8 cellular contexts compared by ENCODE assay signal in genomic region chr22:20392983-20393704, GRCh38. TPM values are rescaled to one million over a fixed set of nuclear protein-coding genes. Genes with fewer than 3 reads are reported as not detected.
DNase-seq lines count a peak whose midpoint lies in the region; ATAC-seq, FAIRE-seq and TF ChIP-seq lines count a peak whose summit lies in the region.

No MANE protein-coding gene starts in this region.

- H3K27ac ChIP-seq in astrocyte (ENCODE audit: low read depth, low read length), result no peak overlapping the region
- H3K27ac ChIP-seq in liver (ENCODE audit: low read depth in 1 of 2, low read length in 2 of 2), result peak overlapping the region in 1 of 2 donors; percentile 17
- H3K27ac ChIP-seq in thymus (ENCODE audit: low read depth), result peak overlapping the region; percentile 43

- FAIRE-seq in astrocyte (lab: Jason Lieb, UNC) (no peak), RCC 7860 (lab: Jason Lieb, UNC) (no peak)

- no peaks in the 10 kb centered on the region for H3K27me3 Mint-ChIP-seq in activated CD4-positive, alpha-beta T cell treated with anti-CD3 and anti-CD28 coated beads, Interleukin-2, amount 10 ng/mL, durations not matched to agents 7 days and 5 days
- no peaks in the 10 kb centered on the region for H3K27me3 Mint-ChIP-seq in astrocyte (ENCODE audit: low read depth, unreplicated experiment)

- H3K9ac ChIP-seq in astrocyte (ENCODE audit: low read length) (peak overlapping the region; percentile 86), liver (ENCODE audit: low read depth in 1 of 2, low read length in 2 of 2) (no peak overlapping the region)

- peaks cover 29% of the 10 kb centered on the region for H4K20me1 ChIP-seq in astrocyte (ENCODE audit: insufficient read depth, low read length)

- peak overlapping the region; percentile 72 for H3K4me3 ChIP-seq in astrocyte (ENCODE audit: insufficient read depth, low read depth, low read length)
- H3K4me3 ChIP-seq in liver (ENCODE audit: low read depth in 1 of 3, low read length in 3 of 3), result peak overlapping the region; percentile 43 to 75 (median 70)
- H3K4me3 ChIP-seq in thymus (ENCODE audit: low read length), result peak overlapping the region; percentile 67

- DNase-seq in activated CD4-positive, alpha-beta T cell treated with anti-CD3 and anti-CD28 coated beads, Interleukin-2, amount 10 ng/mL, durations not matched to agents 7 days and 5 days, result no peak
- no peak for DNase-seq in activated CD4-positive, alpha-beta T cell treated with anti-CD3 and anti-CD28 coated beads for 48 hours
- DNase-seq in astrocyte (ENCODE audit: low read depth), result no peak
- no peak for DNase-seq in RCC 7860 (ENCODE audit: low spot score)
- DNase-seq in dedifferentiated amniotic fluid mesenchymal stem cell (ENCODE audit: extremely low spot score), result no peak

- H3K27me3 ChIP-seq in astrocyte (ENCODE audit: insufficient read depth, low read length), result peaks cover 1% of the 10 kb centered on the region
- H3K27me3 ChIP-seq in liver (ENCODE audit: control insufficient read depth in 4 of 4, insufficient read depth in 4 of 4, low read length in 3 of 4), result no peaks in the 10 kb centered on the region
- H3K27me3 ChIP-seq in thymus (ENCODE audit: control insufficient read depth, insufficient read depth), result no peaks in the 10 kb centered on the region

- TF ChIP-seq CTCF in astrocyte (IDR thresholded peaks at IDR 0.05; ENCODE audit: insufficient read depth, low read depth, low read length) (no peak), liver (IDR thresholded peaks at IDR 0.05; ENCODE audit: low read depth, low read length, missing input control) (no peak)

- H3K4me1 ChIP-seq in astrocyte (ENCODE audit: insufficient read depth, low read length), result peaks cover 5% of the 10 kb centered on the region
- H3K4me1 ChIP-seq in liver (ENCODE audit: control insufficient read depth in 4 of 4, insufficient read depth in 4 of 4, low read length in 3 of 4), result peaks cover 4 to 23% (median 15%) of the 10 kb centered on the region in 4 donors
- peaks cover 3% of the 10 kb centered on the region for H3K4me1 ChIP-seq in thymus (ENCODE audit: control insufficient read depth, insufficient read depth, low read length)

- TF ChIP-seq RAD21 in liver (IDR thresholded peaks at IDR 0.05), result no peak

- 93% methylated on average over 23 of the region's 23 CpGs for WGBS in liver
- 98% methylated on average over 23 of the region's 23 CpGs for WGBS in thymus

- peak overlapping the region; percentile 88 for H3K4me2 ChIP-seq in astrocyte (ENCODE audit: low read length)

- H3K9me3 ChIP-seq in astrocyte (ENCODE audit: insufficient read depth, low read depth, low read length) (peaks cover 5% of the 10 kb centered on the region), liver (ENCODE audit: control insufficient read depth in 4 of 4, low read length in 3 of 4) (no peaks in the 10 kb centered on the region), thymus (ENCODE audit: control insufficient read depth) (no peaks in the 10 kb centered on the region)

- H3K4me1 Mint-ChIP-seq in activated CD4-positive, alpha-beta T cell treated with anti-CD3 and anti-CD28 coated beads, Interleukin-2, amount 10 ng/mL, durations not matched to agents 7 days and 5 days, result peaks cover 29% of the 10 kb centered on the region
- H3K4me1 Mint-ChIP-seq in astrocyte (ENCODE audit: low read depth, unreplicated experiment), result peaks cover 19% of the 10 kb centered on the region

- H3K9me3 Mint-ChIP-seq in activated CD4-positive, alpha-beta T cell treated with anti-CD3 and anti-CD28 coated beads, Interleukin-2, amount 10 ng/mL, durations not matched to agents 7 days and 5 days, result peaks cover 3% of the 10 kb centered on the region
- H3K9me3 Mint-ChIP-seq in astrocyte (ENCODE audit: unreplicated experiment), result no peaks in the 10 kb centered on the region

- peak overlapping the region; percentile 91 for H2AFZ ChIP-seq in astrocyte (ENCODE audit: low read depth, low read length)

- peak overlapping the region; percentile 89 for H3K27ac Mint-ChIP-seq in activated CD4-positive, alpha-beta T cell treated with anti-CD3 and anti-CD28 coated beads, Interleukin-2, amount 10 ng/mL, durations not matched to agents 7 days and 5 days
- H3K27ac Mint-ChIP-seq in astrocyte (ENCODE audit: unreplicated experiment), result peak overlapping the region; percentile 94

- H3K4me3 Mint-ChIP-seq in activated CD4-positive, alpha-beta T cell treated with anti-CD3 and anti-CD28 coated beads, Interleukin-2, amount 10 ng/mL, durations not matched to agents 7 days and 5 days, result peak overlapping the region; percentile 82
- H3K4me3 Mint-ChIP-seq in astrocyte (ENCODE audit: unreplicated experiment), result peak overlapping the region; percentile 90

- POLR2A ChIA-PET in activated CD4-positive, alpha-beta T cell treated with anti-CD3 and anti-CD28 coated beads, Interleukin-2, amount 10 ng/mL, durations not matched to agents 7 days and 5 days (lab: Charles Lee), result no interaction called here

- CTCF ChIA-PET in activated CD4-positive, alpha-beta T cell treated with anti-CD3 and anti-CD28 coated beads, Interleukin-2, amount 10 ng/mL, durations not matched to agents 7 days and 5 days (lab: Charles Lee), result interaction anchor here (1.6 to 2.2 kb wide), 3 partner anchors 10 to 15 kb away, joined by 3 to 5 read pairs (median 5); no protein-coding TSS in a partner anchor

- peaks cover 34% of the 10 kb centered on the region for H3K79me2 ChIP-seq in astrocyte (ENCODE audit: insufficient read depth, low read length)

- H3K36me3 Mint-ChIP-seq in activated CD4-positive, alpha-beta T cell treated with anti-CD3 and anti-CD28 coated beads, Interleukin-2, amount 10 ng/mL, durations not matched to agents 7 days and 5 days (ENCODE audit: low read depth), result peaks cover 2% of the 10 kb centered on the region
- no peaks in the 10 kb centered on the region for H3K36me3 Mint-ChIP-seq in astrocyte (ENCODE audit: low read depth, unreplicated experiment)

- ATAC-seq in activated CD4-positive, CD25-positive, alpha-beta regulatory T cell treated with anti-CD3 and anti-CD28 coated beads, Interleukin-2, amount 50 U/mL, for 24 hours, result no peak

- no peaks in the 10 kb centered on the region for H3K36me3 ChIP-seq in astrocyte (ENCODE audit: insufficient read depth, low read length)
- no peaks in the 10 kb centered on the region for H3K36me3 ChIP-seq in liver (ENCODE audit: control insufficient read depth in 4 of 4, insufficient read depth in 3 of 4, low read depth in 1 of 4, low read length in 3 of 4)
- no peaks in the 10 kb centered on the region for H3K36me3 ChIP-seq in thymus (ENCODE audit: control insufficient read depth, insufficient read depth)

TF ChIP-seq in liver, 16 proteins besides CTCF, POLR2A, EP300 and RAD21 (continues in another document):
- TF ChIP-seq HNF4G (IDR thresholded peaks at IDR 0.05) (no peak), GABPA (IDR thresholded peaks at IDR 0.05 in 1 of 2, conservative IDR thresholded peaks at IDR 0.05 in 1 of 2) (no peak), TAF1 (conservative IDR thresholded peaks at IDR 0.05) (no peak), FOXA1 (IDR thresholded peaks at IDR 0.05) (no peak), NR2F2 (IDR thresholded peaks at IDR 0.05) (no peak), JUND (IDR thresholded peaks at IDR 0.05) (no peak), RXRA (IDR thresholded peaks at IDR 0.05) (no peak), HNF4A (conservative IDR thresholded peaks at IDR 0.05) (no peak), YY1 (IDR thresholded peaks at IDR 0.05) (no peak), EGR1 (IDR thresholded peaks at IDR 0.05; ENCODE audit: low read depth in 2 of 2) (no peak), SP1 (IDR thresholded peaks at IDR 0.05) (no peak), FOXA2 (IDR thresholded peaks at IDR 0.05) (no peak)
- TF ChIP-seq, protein P1, sequence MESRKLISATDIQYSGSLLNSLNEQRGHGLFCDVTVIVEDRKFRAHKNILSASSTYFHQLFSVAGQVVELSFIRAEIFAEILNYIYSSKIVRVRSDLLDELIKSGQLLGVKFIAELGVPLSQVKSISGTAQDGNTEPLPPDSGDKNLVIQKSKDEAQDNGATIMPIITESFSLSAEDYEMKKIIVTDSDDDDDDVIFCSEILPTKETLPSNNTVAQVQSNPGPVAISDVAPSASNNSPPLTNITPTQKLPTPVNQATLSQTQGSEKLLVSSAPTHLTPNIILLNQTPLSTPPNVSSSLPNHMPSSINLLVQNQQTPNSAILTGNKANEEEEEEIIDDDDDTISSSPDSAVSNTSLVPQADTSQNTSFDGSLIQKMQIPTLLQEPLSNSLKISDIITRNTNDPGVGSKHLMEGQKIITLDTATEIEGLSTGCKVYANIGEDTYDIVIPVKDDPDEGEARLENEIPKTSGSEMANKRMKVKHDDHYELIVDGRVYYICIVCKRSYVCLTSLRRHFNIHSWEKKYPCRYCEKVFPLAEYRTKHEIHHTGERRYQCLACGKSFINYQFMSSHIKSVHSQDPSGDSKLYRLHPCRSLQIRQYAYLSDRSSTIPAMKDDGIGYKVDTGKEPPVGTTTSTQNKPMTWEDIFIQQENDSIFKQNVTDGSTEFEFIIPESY (IDR thresholded peaks at IDR 0.05), result no peak
- TF ChIP-seq, protein P2, sequence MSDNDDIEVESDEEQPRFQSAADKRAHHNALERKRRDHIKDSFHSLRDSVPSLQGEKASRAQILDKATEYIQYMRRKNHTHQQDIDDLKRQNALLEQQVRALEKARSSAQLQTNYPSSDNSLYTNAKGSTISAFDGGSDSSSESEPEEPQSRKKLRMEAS (IDR thresholded peaks at IDR 0.05), result no peak
- TF ChIP-seq, protein P3, sequence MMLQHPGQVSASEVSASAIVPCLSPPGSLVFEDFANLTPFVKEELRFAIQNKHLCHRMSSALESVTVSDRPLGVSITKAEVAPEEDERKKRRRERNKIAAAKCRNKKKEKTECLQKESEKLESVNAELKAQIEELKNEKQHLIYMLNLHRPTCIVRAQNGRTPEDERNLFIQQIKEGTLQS (IDR thresholded peaks at IDR 0.05), result no peak

RNA-seq across cellular contexts. Expression of gene ZNF74, which starts 0.8 kb away (rescaled TPM):
- 10 to 100 TPM in 1 of 2 experiments, 1 to 10 TPM in 1; 8.6 to 11.1 TPM for total RNA-seq in activated CD4-positive, alpha-beta T cell treated with anti-CD3 and anti-CD28 coated beads, Interleukin-2, amount 10 ng/mL, durations not matched to agents 7 days and 5 days
- total RNA-seq in astrocyte (14.2 and 14.3 TPM in 2 replicates), liver (1 to 10 TPM; 3.8 to 5.0 TPM)
- polyA plus RNA-seq in liver (1 to 10 TPM in 1 of 2 donors, under 1 TPM in 1; 0.99 to 2.3 TPM), thymus (5.0 TPM)

RNA-seq across cellular contexts. Expression of gene SCARF2, which starts 44.5 kb away (rescaled TPM):
- total RNA-seq in activated CD4-positive, alpha-beta T cell treated with anti-CD3 and anti-CD28 coated beads, Interleukin-2, amount 10 ng/mL, durations not matched to agents 7 days and 5 days, result 1 to 10 TPM; 1.1 to 1.2 TPM
- total RNA-seq in astrocyte (17.3 and 22.5 TPM in 2 replicates), liver (1 to 10 TPM; 1.7 to 2.0 TPM)
- polyA plus RNA-seq in liver (1 to 10 TPM in 1 of 2 donors, under 1 TPM in 1; 0.15 to 1.7 TPM), thymus (1.3 TPM)
